Comparison of ENCODE assay signal across 9 cellular contexts in genomic region chr5:4295663-4296339, GRCh38.
A peak's percentile ranks its signal among the peaks of the same experiment; 100 is the strongest.
DNase-seq lines count a peak whose midpoint lies in the region; ATAC-seq and TF ChIP-seq lines count a peak whose summit lies in the region.
"Had no signal": no experiment of that assay in that cellular context is flagged by ENCODE, and none has a peak within 500 bp of the region (broad histone marks: within the 10 kb centered on the region; RNA-seq: fewer than 3 reads in every experiment).

No MANE protein-coding gene starts in this region.

- no peak overlapping the region for H3K9ac ChIP-seq in mesendoderm (ENCODE audit: low read length)

- H3K9me3 ChIP-seq in vagina, result no peaks in the 10 kb centered on the region

- no CpG with 5 or more reads among the region's 13 CpGs for WGBS in mesendoderm (ENCODE audit: extremely low coverage, insufficient coverage, low lambda C conversion rate)

- no peak overlapping the region for H3K23ac ChIP-seq in mesendoderm (ENCODE audit: low read length)

- no peak overlapping the region for H4K8ac ChIP-seq in mesendoderm (ENCODE audit: low read depth, low read length)

- H3K27ac Mint-ChIP-seq in activated naive CD4-positive, alpha-beta T cell treated with anti-CD3 and anti-CD28 coated beads, Interleukin-2, amount 50 U/mL, for 72 hours, result no peak overlapping the region

- no peak overlapping the region for H3K4me3 ChIP-seq in mesendoderm (ENCODE audit: low read length)
- H3K4me3 ChIP-seq in vagina, result no peak overlapping the region

- no peak overlapping the region for H4K5ac ChIP-seq in mesendoderm (ENCODE audit: low read length)

- in situ Hi-C loops in Caki2 (cut with HindIII; ENCODE audit: low pct_unique_long_range_greater_than_20kb, low sequenced_read_pairs), result no loop called here

- H3K27me3 ChIP-seq in mesendoderm (ENCODE audit: insufficient read depth, low read length, poor library complexity) (no peaks in the 10 kb centered on the region), vagina (no peaks in the 10 kb centered on the region)

- TF ChIP-seq CTCF in vagina (IDR thresholded peaks at IDR 0.05), result peak in 1 of 3 experiments; percentile 34

- H3K4me1 ChIP-seq in mesendoderm (ENCODE audit: control insufficient read depth, low read depth, low read length) (no peaks in the 10 kb centered on the region), vagina (no peaks in the 10 kb centered on the region)

- intact Hi-C loops in vagina (cut with DNase I), result no loop called here

- no peak for TF ChIP-seq POLR2A in vagina (IDR thresholded peaks at IDR 0.05)

- no peaks in the 10 kb centered on the region for H3K36me3 Mint-ChIP-seq in activated naive CD4-positive, alpha-beta T cell treated with anti-CD3 and anti-CD28 coated beads, Interleukin-2, amount 50 U/mL, for 72 hours

- H3K4ac ChIP-seq in mesendoderm (ENCODE audit: low read depth, low read length), result no peak overlapping the region

- no peak overlapping the region for H2BK5ac ChIP-seq in mesendoderm (ENCODE audit: low read length)

- no peak overlapping the region for H3K56ac ChIP-seq in mesendoderm (ENCODE audit: low read length)

- H2BK120ac ChIP-seq in mesendoderm (ENCODE audit: low read depth, low read length), result no peak overlapping the region

- H3K36me3 ChIP-seq in mesendoderm (ENCODE audit: control insufficient read depth, insufficient read depth, low read length), result no peaks in the 10 kb centered on the region
- no peaks in the 10 kb centered on the region for H3K36me3 ChIP-seq in vagina

- H2BK15ac ChIP-seq in mesendoderm (replicated peaks; ENCODE audit: low read depth), result no peak overlapping the region

- DNase-seq in Caki2 (ENCODE audit: low read depth), result peak; percentile 5
- peak; percentile 31 for DNase-seq in NCI-H1105 treated with DMSO at 0.1 percent for 48 hours (lab: John Stamatoyannopoulos, UW)
- peak; percentile 1 for DNase-seq in cerebellum (ENCODE audit: low spot score)
- DNase-seq in mesendoderm, result peak; percentile 62
- no peak for DNase-seq in central memory CD4-positive, alpha-beta T cell
- no peak for DNase-seq in activated naive CD4-positive, alpha-beta T cell treated with anti-CD3 and anti-CD28 coated beads, Interleukin-2, amount 50 U/mL, for 72 hours (ENCODE audit: low spot score in 2 of 2)
- DNase-seq in vagina (ENCODE audit: extremely low spot score in 2 of 2), result no peak
- no peak for DNase-seq in NCI-H146 treated with DMSO at 0.1 percent for 48 hours (lab: John Stamatoyannopoulos, UW; ENCODE audit: unreplicated experiment)
- DNase-seq: left colon had no signal

- no peak overlapping the region for H3K27ac ChIP-seq in mesendoderm (ENCODE audit: low read depth, low read length)
- no peak overlapping the region for H3K27ac ChIP-seq in vagina

- H2AK5ac ChIP-seq in mesendoderm (ENCODE audit: low read length), result no peak overlapping the region

- no peak for ATAC-seq in activated naive CD4-positive, alpha-beta T cell treated with anti-CD3 and anti-CD28 coated beads, Interleukin-2, amount 50 U/mL, for 72 hours
- ATAC-seq: left colon had no signal

- H3K9me3 Mint-ChIP-seq in activated naive CD4-positive, alpha-beta T cell treated with anti-CD3 and anti-CD28 coated beads, Interleukin-2, amount 50 U/mL, for 72 hours, result peaks cover 9 to 10% of the 10 kb centered on the region in 2 donors

- no peaks in the 10 kb centered on the region for H3K79me2 ChIP-seq in mesendoderm (ENCODE audit: control insufficient read depth, insufficient read depth, low read length)

- no peaks in the 10 kb centered on the region for H3K79me1 ChIP-seq in mesendoderm (ENCODE audit: low read length)

- H3K18ac ChIP-seq in mesendoderm (ENCODE audit: low read length), result no peak overlapping the region

- no peak overlapping the region for H3K4me2 ChIP-seq in mesendoderm (ENCODE audit: low read length)

Comparison
In these comparisons a context has a peak if more than half of its experiments do, and no peak if none do; other contexts are left out.
1. DNase-seq: peak in Caki2 (single experiment), NCI-H1105 treated with DMSO at 0.1 percent for 48 hours (single experiment), cerebellum (single experiment) and mesendoderm (single experiment); none in central memory CD4-positive, alpha-beta T cell (single experiment), activated naive CD4-positive, alpha-beta T cell treated with anti-CD3 and anti-CD28 coated beads, Interleukin-2, amount 50 U/mL, for 72 hours (0 of 2), vagina (0 of 2) and NCI-H146 treated with DMSO at 0.1 percent for 48 hours (single experiment).